In the genomic region with DNA sequence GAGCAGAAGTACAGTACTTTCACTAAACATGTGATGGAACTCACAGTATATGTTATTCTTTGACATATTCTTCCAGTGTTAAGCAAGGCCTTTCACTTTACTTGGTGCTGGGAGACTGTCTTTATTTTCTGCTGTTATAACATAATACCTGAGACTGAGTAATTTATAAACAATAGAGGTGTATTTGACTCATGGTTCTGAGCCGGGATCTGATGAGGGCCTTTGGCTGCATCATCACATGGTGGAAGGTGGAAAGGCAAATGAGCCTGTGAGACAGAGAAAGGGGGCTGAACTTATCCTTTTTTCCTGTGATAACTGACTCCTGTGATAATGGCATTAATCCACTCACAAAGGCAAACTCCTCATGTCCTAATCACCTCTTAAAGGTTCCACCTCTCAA, we compare ENCODE assay signal across 9 cellular contexts. TPM values are rescaled to one million over a fixed set of nuclear protein-coding genes. Genes with fewer than 3 reads are reported as not detected.
DNase-seq lines count a peak whose midpoint lies in the region; ATAC-seq and TF ChIP-seq lines count a peak whose summit lies in the region.
"Had no signal": no experiment of that assay in that cellular context is flagged by ENCODE, and none has a peak within 500 bp of the region (broad histone marks: within the 10 kb centered on the region; RNA-seq: fewer than 3 reads in every experiment).

No MANE protein-coding gene starts in this region.

- H3K9me3 ChIP-seq in HEK293 (ENCODE audit: control insufficient read depth, insufficient read depth, low read depth, low read length) = no peaks in the 10 kb centered on the region
- no peaks in the 10 kb centered on the region for H3K9me3 ChIP-seq in skeletal muscle satellite cell (replicated peaks; ENCODE audit: low read length)

- H3K4me2 ChIP-seq in skeletal muscle satellite cell (ENCODE audit: low read length) = peak overlapping the region; percentile 79

- no peaks in the 10 kb centered on the region for H3K27me3 ChIP-seq in skeletal muscle satellite cell (ENCODE audit: control insufficient read depth, insufficient read depth, low read length)

- H3K36me3 ChIP-seq in HEK293 (ENCODE audit: control insufficient read depth in 2 of 2, insufficient read depth in 1 of 2, low read length in 2 of 2) (peaks cover 6 to 26% of the 10 kb centered on the region in 2 experiments; a peak in 2 of 3 replicates), skeletal muscle satellite cell (ENCODE audit: insufficient read depth, low read length) (peaks cover 4% of the 10 kb centered on the region)

- no peak for ATAC-seq in HG02981 (IDR thresholded peaks at IDR 0.05; ENCODE audit: unreplicated experiment)

- peak overlapping the region; percentile 91 for H3K9ac ChIP-seq in skeletal muscle satellite cell (ENCODE audit: low read depth, low read length)

- POLR2A ChIA-PET in HEK293 (lab: Yijun Ruan, JAX) = no interaction called here

- H3K27ac ChIP-seq in HEK293 (ENCODE audit: extremely low read depth, low read depth, low read length) = no peak overlapping the region

- TF ChIP-seq CTCF in HEK293 (tag by site-specific recombination; IDR thresholded peaks at IDR 0.05) = no peak
- TF ChIP-seq CTCF in WI38 (IDR thresholded peaks at IDR 0.05; ENCODE audit: low read depth, low read length) = no peak
- no peak for TF ChIP-seq CTCF in foreskin fibroblast (IDR thresholded peaks at IDR 0.05; ENCODE audit: low read depth, low read length)

- DNase-seq in foreskin fibroblast = no peak
- DNase-seq in activated gamma-delta T cell treated with Interleukin-2 at 50 U/mL for 16 hours = no peak
- no peak for DNase-seq in CD1c-positive myeloid dendritic cell (ENCODE audit: extremely low spot score)
- DNase-seq: activated CD4-positive, CD25-positive, alpha-beta regulatory T cell treated with anti-CD3 and anti-CD28 coated beads, Interleukin-2, amount 50 U/mL, for 72 hours; NCI-H1694 had no signal

- CTCF ChIA-PET in HEK293 (lab: Yijun Ruan, JAX) = no interaction called here

- H3K4me3 ChIP-seq in HEK293 (ENCODE audit: low read depth, low read length) = peak overlapping the region; percentile 73
- peak overlapping the region; percentile 99 for H3K4me3 ChIP-seq in WI38 (ENCODE audit: low read depth, low read length)
- H3K4me3 ChIP-seq in foreskin fibroblast (ENCODE audit: low read depth in 1 of 2, low read length in 2 of 2) = peak overlapping the region; percentile 98 to 99
- H3K4me3 ChIP-seq in skeletal muscle satellite cell (ENCODE audit: low read length) = peak overlapping the region; percentile 86

- H3K4me1 ChIP-seq in HEK293 (ENCODE audit: control insufficient read depth, insufficient read depth, low read length) = no peaks in the 10 kb centered on the region
- peaks cover 14% of the 10 kb centered on the region for H3K4me1 ChIP-seq in skeletal muscle satellite cell (ENCODE audit: control insufficient read depth, insufficient read depth, low read length)

TF ChIP-seq in HEK293, 187 proteins besides CTCF, POLR2A, EP300 and RAD21:
- TF ChIP-seq ZNF548 (tag by site-specific recombination; IDR thresholded peaks at IDR 0.05) (no peak), ZNF596 (tag by site-specific recombination; IDR thresholded peaks at IDR 0.05) (no peak), ZNF571 (tag by site-specific recombination; IDR thresholded peaks at IDR 0.05) (no peak), ZBTB7A (tag by site-specific recombination; IDR thresholded peaks at IDR 0.05; ENCODE audit: low read depth) (no peak), ZNF404 (tag by site-specific recombination; IDR thresholded peaks at IDR 0.05) (no peak)
- TF ChIP-seq, protein P1, sequence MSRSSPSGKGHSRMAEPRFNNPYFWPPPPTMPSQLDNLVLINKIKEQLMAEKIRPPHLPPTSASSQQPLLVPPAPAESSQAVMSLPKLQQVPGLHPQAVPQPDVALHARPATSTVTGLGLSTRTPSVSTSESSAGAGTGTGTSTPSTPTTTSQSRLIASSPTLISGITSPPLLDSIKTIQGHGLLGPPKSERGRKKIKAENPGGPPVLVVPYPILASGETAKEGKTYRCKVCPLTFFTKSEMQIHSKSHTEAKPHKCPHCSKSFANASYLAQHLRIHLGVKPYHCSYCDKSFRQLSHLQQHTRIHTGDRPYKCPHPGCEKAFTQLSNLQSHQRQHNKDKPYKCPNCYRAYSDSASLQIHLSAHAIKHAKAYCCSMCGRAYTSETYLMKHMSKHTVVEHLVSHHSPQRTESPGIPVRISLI (tag by site-specific recombination; IDR thresholded peaks at IDR 0.05) = no peak
- TF ChIP-seq, protein P2, sequence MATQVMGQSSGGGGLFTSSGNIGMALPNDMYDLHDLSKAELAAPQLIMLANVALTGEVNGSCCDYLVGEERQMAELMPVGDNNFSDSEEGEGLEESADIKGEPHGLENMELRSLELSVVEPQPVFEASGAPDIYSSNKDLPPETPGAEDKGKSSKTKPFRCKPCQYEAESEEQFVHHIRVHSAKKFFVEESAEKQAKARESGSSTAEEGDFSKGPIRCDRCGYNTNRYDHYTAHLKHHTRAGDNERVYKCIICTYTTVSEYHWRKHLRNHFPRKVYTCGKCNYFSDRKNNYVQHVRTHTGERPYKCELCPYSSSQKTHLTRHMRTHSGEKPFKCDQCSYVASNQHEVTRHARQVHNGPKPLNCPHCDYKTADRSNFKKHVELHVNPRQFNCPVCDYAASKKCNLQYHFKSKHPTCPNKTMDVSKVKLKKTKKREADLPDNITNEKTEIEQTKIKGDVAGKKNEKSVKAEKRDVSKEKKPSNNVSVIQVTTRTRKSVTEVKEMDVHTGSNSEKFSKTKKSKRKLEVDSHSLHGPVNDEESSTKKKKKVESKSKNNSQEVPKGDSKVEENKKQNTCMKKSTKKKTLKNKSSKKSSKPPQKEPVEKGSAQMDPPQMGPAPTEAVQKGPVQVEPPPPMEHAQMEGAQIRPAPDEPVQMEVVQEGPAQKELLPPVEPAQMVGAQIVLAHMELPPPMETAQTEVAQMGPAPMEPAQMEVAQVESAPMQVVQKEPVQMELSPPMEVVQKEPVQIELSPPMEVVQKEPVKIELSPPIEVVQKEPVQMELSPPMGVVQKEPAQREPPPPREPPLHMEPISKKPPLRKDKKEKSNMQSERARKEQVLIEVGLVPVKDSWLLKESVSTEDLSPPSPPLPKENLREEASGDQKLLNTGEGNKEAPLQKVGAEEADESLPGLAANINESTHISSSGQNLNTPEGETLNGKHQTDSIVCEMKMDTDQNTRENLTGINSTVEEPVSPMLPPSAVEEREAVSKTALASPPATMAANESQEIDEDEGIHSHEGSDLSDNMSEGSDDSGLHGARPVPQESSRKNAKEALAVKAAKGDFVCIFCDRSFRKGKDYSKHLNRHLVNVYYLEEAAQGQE (tag by site-specific recombination; IDR thresholded peaks at IDR 0.05) = no peak
TF ChIP-seq in HEK293: peak in this region for 0.

RNA-seq across cellular contexts. Expression of a gene that starts 1.4 kb away (rescaled TPM):
- total RNA-seq in skeletal muscle satellite cell (2012; rRNA removed) = 29.1 and 29.7 TPM in 2 replicates

RNA-seq across cellular contexts. Expression of a gene that starts 38.7 kb away (rescaled TPM):
- 0.44 and 0.51 TPM in 2 replicates for total RNA-seq in skeletal muscle satellite cell (2012; rRNA removed)

RNA-seq across cellular contexts. Expression of a gene that starts 57.5 kb away (rescaled TPM):
- total RNA-seq in skeletal muscle satellite cell (2012; rRNA removed) = 19.0 and 32.7 TPM in 2 replicates
